In the genomic region with DNA sequence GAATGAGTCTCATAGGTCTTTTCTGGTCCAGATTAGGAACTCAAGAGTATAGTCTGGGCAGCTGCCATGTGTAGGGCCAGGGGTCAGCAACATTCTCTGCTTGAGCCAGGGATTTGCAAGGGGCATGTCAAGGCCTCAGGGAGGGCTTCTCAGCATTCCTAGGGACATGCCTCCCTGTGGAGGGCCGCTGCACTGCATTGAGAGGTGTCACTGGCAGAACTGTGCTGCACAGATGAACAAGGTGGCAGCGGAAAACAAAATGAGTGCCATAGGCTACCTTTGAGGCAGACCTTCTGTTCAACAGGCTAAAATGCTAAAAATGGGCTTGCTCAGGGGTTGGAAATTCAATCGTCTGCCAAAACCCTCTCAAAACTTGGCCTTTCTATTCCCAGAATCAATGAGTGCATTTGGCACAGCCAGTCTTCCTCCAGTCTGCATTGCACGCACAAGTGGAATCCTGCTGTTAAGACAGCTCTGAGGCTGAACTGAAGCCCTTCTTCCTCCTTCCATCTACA, we compare ENCODE assay signal across 2 cellular contexts.
TF ChIP-seq lines count a peak whose summit lies in the region.

No MANE protein-coding gene starts in this region.

TF ChIP-seq in A549, 52 proteins besides CTCF, POLR2A, EP300 and RAD21:
- TF ChIP-seq CBX2 (IDR thresholded peaks at IDR 0.05; ENCODE audit: borderline replicate concordance, low read depth): no peak
- TF ChIP-seq MYC (IDR thresholded peaks at IDR 0.05; ENCODE audit: borderline replicate concordance, low read length): no peak
- no peak for TF ChIP-seq FOXS1 (CRISPR knock-in tag; IDR thresholded peaks at IDR 0.05)
- TF ChIP-seq GATA3 (IDR thresholded peaks at IDR 0.05; ENCODE audit: borderline replicate concordance): no peak
- no peak for TF ChIP-seq EHF (CRISPR knock-in tag; IDR thresholded peaks at IDR 0.05)
- no peak for TF ChIP-seq HOXA7 (CRISPR knock-in tag; IDR thresholded peaks at IDR 0.05)
- TF ChIP-seq, protein P1, sequence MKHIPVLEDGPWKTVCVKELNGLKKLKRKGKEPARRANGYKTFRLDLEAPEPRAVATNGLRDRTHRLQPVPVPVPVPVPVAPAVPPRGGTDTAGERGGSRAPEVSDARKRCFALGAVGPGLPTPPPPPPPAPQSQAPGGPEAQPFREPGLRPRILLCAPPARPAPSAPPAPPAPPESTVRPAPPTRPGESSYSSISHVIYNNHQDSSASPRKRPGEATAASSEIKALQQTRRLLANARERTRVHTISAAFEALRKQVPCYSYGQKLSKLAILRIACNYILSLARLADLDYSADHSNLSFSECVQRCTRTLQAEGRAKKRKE (CRISPR knock-in tag; IDR thresholded peaks at IDR 0.05; ENCODE audit: low read depth): no peak
- TF ChIP-seq, protein P2, sequence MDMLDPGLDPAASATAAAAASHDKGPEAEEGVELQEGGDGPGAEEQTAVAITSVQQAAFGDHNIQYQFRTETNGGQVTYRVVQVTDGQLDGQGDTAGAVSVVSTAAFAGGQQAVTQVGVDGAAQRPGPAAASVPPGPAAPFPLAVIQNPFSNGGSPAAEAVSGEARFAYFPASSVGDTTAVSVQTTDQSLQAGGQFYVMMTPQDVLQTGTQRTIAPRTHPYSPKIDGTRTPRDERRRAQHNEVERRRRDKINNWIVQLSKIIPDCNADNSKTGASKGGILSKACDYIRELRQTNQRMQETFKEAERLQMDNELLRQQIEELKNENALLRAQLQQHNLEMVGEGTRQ (IDR thresholded peaks at IDR 0.05): no peak
- no peak for TF ChIP-seq CHD4 (IDR thresholded peaks at IDR 0.05; ENCODE audit: borderline replicate concordance)
- no peak for TF ChIP-seq FOSB (CRISPR knock-in tag; IDR thresholded peaks at IDR 0.05)
- TF ChIP-seq, protein P3, sequence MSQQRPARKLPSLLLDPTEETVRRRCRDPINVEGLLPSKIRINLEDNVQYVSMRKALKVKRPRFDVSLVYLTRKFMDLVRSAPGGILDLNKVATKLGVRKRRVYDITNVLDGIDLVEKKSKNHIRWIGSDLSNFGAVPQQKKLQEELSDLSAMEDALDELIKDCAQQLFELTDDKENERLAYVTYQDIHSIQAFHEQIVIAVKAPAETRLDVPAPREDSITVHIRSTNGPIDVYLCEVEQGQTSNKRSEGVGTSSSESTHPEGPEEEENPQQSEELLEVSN (IDR thresholded peaks at IDR 0.05; ENCODE audit: borderline replicate concordance, low read depth): no peak
- no peak for TF ChIP-seq RARB (CRISPR knock-in tag; IDR thresholded peaks at IDR 0.05)
- no peak for TF ChIP-seq JUNB (IDR thresholded peaks at IDR 0.05)
- TF ChIP-seq, protein P4, sequence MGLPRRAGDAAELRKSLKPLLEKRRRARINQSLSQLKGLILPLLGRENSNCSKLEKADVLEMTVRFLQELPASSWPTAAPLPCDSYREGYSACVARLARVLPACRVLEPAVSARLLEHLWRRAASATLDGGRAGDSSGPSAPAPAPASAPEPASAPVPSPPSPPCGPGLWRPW (IDR thresholded peaks at IDR 0.05): no peak
- TF ChIP-seq, protein P5, sequence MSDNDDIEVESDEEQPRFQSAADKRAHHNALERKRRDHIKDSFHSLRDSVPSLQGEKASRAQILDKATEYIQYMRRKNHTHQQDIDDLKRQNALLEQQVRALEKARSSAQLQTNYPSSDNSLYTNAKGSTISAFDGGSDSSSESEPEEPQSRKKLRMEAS (IDR thresholded peaks at IDR 0.05): no peak
- no peak for TF ChIP-seq CEBPB (IDR thresholded peaks at IDR 0.05)
- no peak for TF ChIP-seq RCOR1 (IDR thresholded peaks at IDR 0.05; ENCODE audit: low read depth, low read length)

TF ChIP-seq in HCT116, 20 proteins besides CTCF, POLR2A, EP300 and RAD21:
- TF ChIP-seq EZH2 (IDR thresholded peaks at IDR 0.05) (no peak), ZNF274 (IDR thresholded peaks at IDR 0.05; ENCODE audit: low read depth, low read length) (no peak), ELF1 (IDR thresholded peaks at IDR 0.05; ENCODE audit: borderline replicate concordance, low read depth) (no peak), SIN3A (IDR thresholded peaks at IDR 0.05; ENCODE audit: low read depth) (no peak), FOSL1 (IDR thresholded peaks at IDR 0.05; ENCODE audit: low read depth) (no peak), YY1 (IDR thresholded peaks at IDR 0.05; ENCODE audit: extremely low read depth, insufficient replicate concordance, low read depth, low read length) (no peak), EZH2phosphoT487 (IDR thresholded peaks at IDR 0.05; ENCODE audit: borderline replicate concordance) (no peak), ZFX (IDR thresholded peaks at IDR 0.05) (no peak)
- TF ChIP-seq, protein P6, sequence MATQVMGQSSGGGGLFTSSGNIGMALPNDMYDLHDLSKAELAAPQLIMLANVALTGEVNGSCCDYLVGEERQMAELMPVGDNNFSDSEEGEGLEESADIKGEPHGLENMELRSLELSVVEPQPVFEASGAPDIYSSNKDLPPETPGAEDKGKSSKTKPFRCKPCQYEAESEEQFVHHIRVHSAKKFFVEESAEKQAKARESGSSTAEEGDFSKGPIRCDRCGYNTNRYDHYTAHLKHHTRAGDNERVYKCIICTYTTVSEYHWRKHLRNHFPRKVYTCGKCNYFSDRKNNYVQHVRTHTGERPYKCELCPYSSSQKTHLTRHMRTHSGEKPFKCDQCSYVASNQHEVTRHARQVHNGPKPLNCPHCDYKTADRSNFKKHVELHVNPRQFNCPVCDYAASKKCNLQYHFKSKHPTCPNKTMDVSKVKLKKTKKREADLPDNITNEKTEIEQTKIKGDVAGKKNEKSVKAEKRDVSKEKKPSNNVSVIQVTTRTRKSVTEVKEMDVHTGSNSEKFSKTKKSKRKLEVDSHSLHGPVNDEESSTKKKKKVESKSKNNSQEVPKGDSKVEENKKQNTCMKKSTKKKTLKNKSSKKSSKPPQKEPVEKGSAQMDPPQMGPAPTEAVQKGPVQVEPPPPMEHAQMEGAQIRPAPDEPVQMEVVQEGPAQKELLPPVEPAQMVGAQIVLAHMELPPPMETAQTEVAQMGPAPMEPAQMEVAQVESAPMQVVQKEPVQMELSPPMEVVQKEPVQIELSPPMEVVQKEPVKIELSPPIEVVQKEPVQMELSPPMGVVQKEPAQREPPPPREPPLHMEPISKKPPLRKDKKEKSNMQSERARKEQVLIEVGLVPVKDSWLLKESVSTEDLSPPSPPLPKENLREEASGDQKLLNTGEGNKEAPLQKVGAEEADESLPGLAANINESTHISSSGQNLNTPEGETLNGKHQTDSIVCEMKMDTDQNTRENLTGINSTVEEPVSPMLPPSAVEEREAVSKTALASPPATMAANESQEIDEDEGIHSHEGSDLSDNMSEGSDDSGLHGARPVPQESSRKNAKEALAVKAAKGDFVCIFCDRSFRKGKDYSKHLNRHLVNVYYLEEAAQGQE (IDR thresholded peaks at IDR 0.05; ENCODE audit: low read depth): no peak
- TF ChIP-seq, protein P7, sequence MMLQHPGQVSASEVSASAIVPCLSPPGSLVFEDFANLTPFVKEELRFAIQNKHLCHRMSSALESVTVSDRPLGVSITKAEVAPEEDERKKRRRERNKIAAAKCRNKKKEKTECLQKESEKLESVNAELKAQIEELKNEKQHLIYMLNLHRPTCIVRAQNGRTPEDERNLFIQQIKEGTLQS (IDR thresholded peaks at IDR 0.05): no peak
- TF ChIP-seq, protein P8, sequence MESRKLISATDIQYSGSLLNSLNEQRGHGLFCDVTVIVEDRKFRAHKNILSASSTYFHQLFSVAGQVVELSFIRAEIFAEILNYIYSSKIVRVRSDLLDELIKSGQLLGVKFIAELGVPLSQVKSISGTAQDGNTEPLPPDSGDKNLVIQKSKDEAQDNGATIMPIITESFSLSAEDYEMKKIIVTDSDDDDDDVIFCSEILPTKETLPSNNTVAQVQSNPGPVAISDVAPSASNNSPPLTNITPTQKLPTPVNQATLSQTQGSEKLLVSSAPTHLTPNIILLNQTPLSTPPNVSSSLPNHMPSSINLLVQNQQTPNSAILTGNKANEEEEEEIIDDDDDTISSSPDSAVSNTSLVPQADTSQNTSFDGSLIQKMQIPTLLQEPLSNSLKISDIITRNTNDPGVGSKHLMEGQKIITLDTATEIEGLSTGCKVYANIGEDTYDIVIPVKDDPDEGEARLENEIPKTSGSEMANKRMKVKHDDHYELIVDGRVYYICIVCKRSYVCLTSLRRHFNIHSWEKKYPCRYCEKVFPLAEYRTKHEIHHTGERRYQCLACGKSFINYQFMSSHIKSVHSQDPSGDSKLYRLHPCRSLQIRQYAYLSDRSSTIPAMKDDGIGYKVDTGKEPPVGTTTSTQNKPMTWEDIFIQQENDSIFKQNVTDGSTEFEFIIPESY (IDR thresholded peaks at IDR 0.05; ENCODE audit: extremely low read depth, insufficient replicate concordance, low read length): no peak
